6 cellular contexts compared by ENCODE assay signal in the genomic region with DNA sequence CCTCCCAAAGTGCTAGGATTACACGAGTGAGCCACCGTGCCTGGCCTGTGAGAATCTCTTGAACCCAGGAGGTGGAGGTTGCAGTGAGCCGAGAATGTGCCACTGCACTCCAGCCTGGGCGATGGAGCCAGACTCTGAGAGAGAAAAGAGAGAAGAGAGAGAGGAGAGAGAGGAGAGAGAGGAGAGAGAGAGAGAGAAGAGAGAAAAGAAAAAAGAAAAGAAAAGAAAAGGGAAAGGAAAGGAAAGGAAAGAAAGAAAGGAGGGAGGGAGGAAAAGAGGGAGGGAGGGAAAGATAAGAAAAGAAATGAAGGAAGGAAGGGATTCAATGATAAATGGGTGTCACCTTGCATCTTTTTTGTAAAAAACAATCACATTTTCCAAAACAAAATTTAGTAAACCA.
"Had no signal": no experiment of that assay in that cellular context is flagged by ENCODE, and none has a peak within 500 bp of the region (broad histone marks: within the 10 kb centered on the region; RNA-seq: fewer than 3 reads in every experiment).

No MANE protein-coding gene starts in this region.

- H3K4me3 ChIP-seq: GM23248, HAP-1 had no signal

- H2AFZ ChIP-seq: GM23248 had no signal

- H3K9me3 ChIP-seq: HAP-1 had no signal

- ATAC-seq: HCT116 had no signal

- H3K27ac ChIP-seq: GM23248 had no signal

- H3K36me3 ChIP-seq: HAP-1 had no signal

- H3K4me1 ChIP-seq: HAP-1 had no signal

- DNase-seq: GM23248, GOT3, H7, IMR-90 had no signal

- H3K9ac ChIP-seq: GM23248 had no signal
